Comparison of ENCODE assay signal across 9 cellular contexts in the genomic region with DNA sequence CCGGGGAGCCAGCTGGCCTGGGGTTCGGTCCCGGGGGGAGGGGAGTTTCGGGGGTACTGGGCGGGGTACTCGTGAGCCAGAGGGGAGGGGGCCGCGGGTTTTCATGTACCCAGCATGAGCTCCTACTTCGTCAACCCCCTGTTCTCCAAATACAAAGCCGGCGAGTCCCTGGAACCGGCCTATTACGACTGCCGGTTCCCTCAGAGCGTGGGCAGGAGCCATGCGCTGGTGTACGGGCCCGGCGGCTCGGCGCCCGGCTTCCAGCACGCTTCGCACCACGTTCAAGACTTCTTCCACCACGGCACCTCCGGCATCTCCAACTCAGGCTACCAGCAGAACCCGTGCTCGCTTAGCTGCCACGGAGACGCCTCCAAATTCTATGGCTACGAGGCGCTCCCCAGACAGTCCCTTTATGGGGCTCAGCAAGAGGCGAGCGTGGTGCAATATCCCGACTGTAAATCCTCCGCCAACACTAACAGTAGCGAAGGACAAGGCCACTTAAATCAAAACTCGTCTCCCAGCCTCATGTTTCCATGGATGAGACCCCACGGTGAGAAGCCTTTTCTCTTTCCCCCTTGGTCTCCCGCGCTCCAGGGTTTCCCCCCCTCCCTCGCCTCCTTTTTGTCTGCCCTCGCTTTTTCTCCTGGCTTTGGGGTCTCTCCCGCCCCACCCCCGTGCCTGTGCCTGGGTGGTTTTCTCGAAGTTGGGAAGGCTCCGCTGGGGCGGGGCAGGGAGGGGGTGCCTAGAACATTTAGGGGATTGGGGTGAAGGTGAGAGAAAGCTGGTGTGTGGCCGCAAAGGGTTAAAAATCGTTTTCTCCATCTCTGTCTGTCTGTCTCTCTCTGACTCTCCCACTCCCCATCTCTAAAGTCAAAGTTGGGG. TPM values are rescaled to one million over a fixed set of nuclear protein-coding genes. Genes with fewer than 3 reads are reported as not detected.
DNase-seq lines count a peak whose midpoint lies in the region; ATAC-seq and TF ChIP-seq lines count a peak whose summit lies in the region.
"Had no signal": no experiment of that assay in that cellular context is flagged by ENCODE, and none has a peak within 500 bp of the region (broad histone marks: within the 10 kb centered on the region; RNA-seq: fewer than 3 reads in every experiment).

No MANE protein-coding gene starts in this region.

- no peaks in the 10 kb centered on the region for H3K9me3 ChIP-seq in Peyer's patch

- no peaks in the 10 kb centered on the region for H3K36me3 ChIP-seq in Peyer's patch

- DNase-seq in EH (ENCODE audit: low read depth) (peak; percentile 40), Peyer's patch (no peak), skeletal muscle cell (ENCODE audit: low read depth) (no peak), AG08395 (ENCODE audit: low spot score) (no peak)
- no peak for DNase-seq in effector memory CD8-positive, alpha-beta T cell
- DNase-seq in NK-92 treated with Interleukin-12 subunit alpha and Interleukin-12 subunit beta, amount 100 ng/mL, for 24 hours (lab: John Stamatoyannopoulos, UW): no peak
- no peak for DNase-seq in stimulated activated naive CD4-positive, alpha-beta T cell treated with Interleukin-2 at 50 U/mL for 16 hours (lab: John Stamatoyannopoulos, UW)

- peak; percentile 47 for ATAC-seq in effector memory CD8-positive, alpha-beta T cell (replicated peaks)
- no peak for ATAC-seq in GM19452 (IDR thresholded peaks at IDR 0.05; ENCODE audit: unreplicated experiment)

- peak overlapping the region; percentile 75 to 83 for H3K4me3 Mint-ChIP-seq in effector memory CD8-positive, alpha-beta T cell

- H3K27me3 Mint-ChIP-seq in effector memory CD8-positive, alpha-beta T cell: peaks cover 92 to 100% of the 10 kb centered on the region in 2 donors

- no peak for TF ChIP-seq CTCF in Peyer's patch (IDR thresholded peaks at IDR 0.05)

- peaks cover 36% of the 10 kb centered on the region for H3K36me3 Mint-ChIP-seq in effector memory CD8-positive, alpha-beta T cell (ENCODE audit: insufficient read depth)

- H3K9me3 Mint-ChIP-seq in effector memory CD8-positive, alpha-beta T cell: no peaks in the 10 kb centered on the region

- peaks cover 0 to 28% (median 6%) of the 10 kb centered on the region in 4 donors for H3K4me1 ChIP-seq in Peyer's patch

- peak overlapping the region in 1 of 2 donors; percentile 85 for H3K27ac Mint-ChIP-seq in effector memory CD8-positive, alpha-beta T cell

- H3K4me3 ChIP-seq in Peyer's patch: peak overlapping the region; percentile 22 to 49 (median 38)
- H3K4me3 ChIP-seq in skeletal muscle cell (ENCODE audit: low read depth, low read length): peak overlapping the region; percentile 54

- peak overlapping the region; percentile 6 to 85 (median 72) for H3K27ac ChIP-seq in Peyer's patch

- peaks cover 0 to 35% of the 10 kb centered on the region in 2 donors for H3K27me3 ChIP-seq in Peyer's patch

- H3K4me1 Mint-ChIP-seq in effector memory CD8-positive, alpha-beta T cell (ENCODE audit: low read depth in 2 of 2): peaks cover 17 to 27% of the 10 kb centered on the region in 2 donors

- TF ChIP-seq POLR2A in Peyer's patch (IDR thresholded peaks at IDR 0.05): no peak

RNA-seq across cellular contexts. Expression of a gene that starts 0.6 kb away (rescaled TPM):
- 1 to 10 TPM in 3 of 4 donors, under 1 TPM in 1; 0.35 to 1.7 (median 1.1) TPM for total RNA-seq in Peyer's patch
- total RNA-seq: temporal lobe had no signal

RNA-seq across cellular contexts. Expression of a gene that starts 9.5 kb away (rescaled TPM):
- total RNA-seq in Peyer's patch: 10 to 100 TPM in 1 of 4 donors, 1 to 10 TPM in 2, not detected in 1; 1.7 to 13.2 (median 1.9) TPM
- total RNA-seq: temporal lobe had no signal

RNA-seq across cellular contexts. Expression of a gene that starts 18.8 kb away (rescaled TPM):
- 1 to 10 TPM in 2 of 4 donors, under 1 TPM in 2; 0.70 to 1.7 (median 1.3) TPM for total RNA-seq in Peyer's patch
- total RNA-seq: temporal lobe had no signal

RNA-seq across cellular contexts. Expression of a gene that starts 23.4 kb away (rescaled TPM):
- total RNA-seq in Peyer's patch: not detected
- total RNA-seq: temporal lobe had no signal

RNA-seq across cellular contexts. Expression of a gene that starts 24.5 kb away (rescaled TPM):
- 1 to 10 TPM in 1 of 4 donors, not detected in 3; 1.0 TPM for total RNA-seq in Peyer's patch
- total RNA-seq: temporal lobe had no signal
